9 cellular contexts compared by ENCODE assay signal in the genomic region with DNA sequence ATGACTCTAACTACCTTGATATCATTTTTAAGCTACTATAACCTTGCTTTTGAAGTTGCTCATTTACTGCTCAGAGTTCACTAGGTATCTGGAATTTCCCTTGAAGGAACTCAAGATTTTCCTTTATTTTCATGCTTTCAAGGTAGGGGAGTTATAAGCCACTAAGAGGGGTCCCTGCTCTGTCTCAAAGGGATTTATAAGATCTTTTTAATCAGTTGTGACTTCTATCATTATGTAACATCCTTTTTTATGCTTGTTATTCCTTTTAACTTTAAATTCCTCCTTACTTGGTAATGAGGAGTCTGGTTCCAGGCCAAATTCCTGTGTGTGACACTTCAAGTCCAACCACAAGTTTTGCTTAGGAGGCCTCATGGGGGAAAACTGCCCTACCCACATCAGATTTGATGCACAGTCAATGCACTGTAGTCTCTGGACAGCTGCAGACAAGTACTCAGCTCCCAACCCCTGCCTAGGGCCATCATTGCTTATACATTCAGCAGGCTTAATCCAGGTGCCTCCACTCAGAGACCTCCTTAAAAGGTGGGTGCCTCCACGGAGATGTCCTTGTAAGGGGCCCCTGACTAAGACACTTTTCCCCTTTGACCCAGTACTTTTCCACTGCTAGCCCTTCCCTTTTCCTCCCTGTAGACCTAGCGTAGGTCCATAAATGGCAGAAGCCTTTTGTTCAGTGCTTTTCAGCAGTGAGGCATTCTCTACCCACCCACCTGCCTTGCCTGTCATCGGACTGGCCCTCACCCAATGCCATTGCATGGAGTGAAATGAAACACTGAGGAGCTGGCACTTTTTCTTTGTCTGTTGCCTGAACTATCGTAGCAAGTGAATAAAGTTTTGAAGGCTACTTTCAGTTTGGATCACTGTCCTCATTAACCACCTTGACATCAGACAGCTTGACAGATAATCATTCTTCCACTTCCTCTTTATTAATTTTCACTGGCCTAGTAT. TPM values are rescaled to one million over a fixed set of nuclear protein-coding genes. Genes with fewer than 3 reads are reported as not detected.
DNase-seq lines count a peak whose midpoint lies in the region; ATAC-seq and TF ChIP-seq lines count a peak whose summit lies in the region.
"Had no signal": no experiment of that assay in that cellular context is flagged by ENCODE, and none has a peak within 500 bp of the region (broad histone marks: within the 10 kb centered on the region; RNA-seq: fewer than 3 reads in every experiment).

No MANE protein-coding gene starts in this region.

- no peak overlapping the region; the same call in 1 of the 2 replicates for H3K27ac Mint-ChIP-seq in GM23338

- no peaks in the 10 kb centered on the region for H3K9me2 ChIP-seq in GM23338 (ENCODE audit: insufficient read depth)

- ATAC-seq in GM23338: peak; percentile 61

- H2AFZ ChIP-seq in GM23338: no peak overlapping the region

- DNase-seq in GM23338 (ENCODE audit: low spot score): peak; percentile 27
- peak; percentile 93 for DNase-seq in M059J (ENCODE audit: low read depth)
- peak; percentile 34 for DNase-seq in iPS-NIHi11 (ENCODE audit: low spot score)
- no peak for DNase-seq in NCI-H510A (lab: John Stamatoyannopoulos, UW)
- no peak for DNase-seq in coronary artery (ENCODE audit: low spot score)
- DNase-seq in NCI-H748 (lab: John Stamatoyannopoulos, UW; ENCODE audit: unreplicated experiment): no peak
- DNase-seq in activated CD4-positive, alpha-beta T cell treated with anti-CD3 and anti-CD28 coated beads for 4 hours: no peak
- DNase-seq: heart right ventricle had no signal

- H3K79me2 ChIP-seq in GM23338 (replicated peaks; ENCODE audit: insufficient read depth): peaks cover 17% of the 10 kb centered on the region; the same call in 1 of the 2 replicates

- 0 out of 2 replicates have a peak, but pooled peaks cover 12% of the 10 kb centered on the region for H3K36me3 ChIP-seq in GM23338 (ENCODE audit: insufficient read depth)
- H3K36me3 ChIP-seq: heart right ventricle had no signal

- no peaks in the 10 kb centered on the region for H3F3A ChIP-seq in GM23338 (replicated peaks; ENCODE audit: low read depth)

- no peak overlapping the region for H3K4me3 Mint-ChIP-seq in GM23338

- peaks cover 21% of the 10 kb centered on the region for H3K4me1 Mint-ChIP-seq in GM23338

- peaks cover 19% of the 10 kb centered on the region for H3K9me3 Mint-ChIP-seq in GM23338

- no peak overlapping the region; the same call in 1 of the 2 replicates for H3K4me2 ChIP-seq in GM23338

- TF ChIP-seq CTCF in GM12875 (IDR thresholded peaks at IDR 0.05; ENCODE audit: borderline replicate concordance, insufficient read depth, low read depth, low read length) (no peak), GM23338 (conservative IDR thresholded peaks at IDR 0.05; ENCODE audit: low read depth in 2 of 2) (no peak), coronary artery (IDR thresholded peaks at IDR 0.05) (no peak)

- peaks cover 13% of the 10 kb centered on the region for H3K4me1 ChIP-seq in GM23338 (ENCODE audit: insufficient read depth)

- no peaks in the 10 kb centered on the region for H4K20me1 ChIP-seq in GM23338 (replicated peaks; ENCODE audit: insufficient read depth)

- H3K27ac ChIP-seq in GM23338 (ENCODE audit: low read depth): no peak overlapping the region
- H3K27ac ChIP-seq in coronary artery: no peak overlapping the region
- H3K27ac ChIP-seq: heart right ventricle had no signal

- H3K27me3 ChIP-seq in GM23338 (ENCODE audit: insufficient read depth): no peaks in the 10 kb centered on the region
- H3K27me3 ChIP-seq: heart right ventricle had no signal

- H3K4me3 ChIP-seq in GM12875 (ENCODE audit: low read depth, low read length) (peak overlapping the region; percentile 27), GM23338 (no peak overlapping the region), coronary artery (no peak overlapping the region)
- H3K4me3 ChIP-seq: heart right ventricle had no signal

- H3K27me3 Mint-ChIP-seq in GM23338 (ENCODE audit: insufficient read depth, low read depth, poor library complexity): peaks cover 2% of the 10 kb centered on the region

- peaks cover 32% of the 10 kb centered on the region for H3K36me3 Mint-ChIP-seq in GM23338 (ENCODE audit: low read depth)

TF ChIP-seq in GM23338, 12 proteins besides CTCF, POLR2A, EP300 and RAD21 (continues in another document):
- TF ChIP-seq, protein P1, sequence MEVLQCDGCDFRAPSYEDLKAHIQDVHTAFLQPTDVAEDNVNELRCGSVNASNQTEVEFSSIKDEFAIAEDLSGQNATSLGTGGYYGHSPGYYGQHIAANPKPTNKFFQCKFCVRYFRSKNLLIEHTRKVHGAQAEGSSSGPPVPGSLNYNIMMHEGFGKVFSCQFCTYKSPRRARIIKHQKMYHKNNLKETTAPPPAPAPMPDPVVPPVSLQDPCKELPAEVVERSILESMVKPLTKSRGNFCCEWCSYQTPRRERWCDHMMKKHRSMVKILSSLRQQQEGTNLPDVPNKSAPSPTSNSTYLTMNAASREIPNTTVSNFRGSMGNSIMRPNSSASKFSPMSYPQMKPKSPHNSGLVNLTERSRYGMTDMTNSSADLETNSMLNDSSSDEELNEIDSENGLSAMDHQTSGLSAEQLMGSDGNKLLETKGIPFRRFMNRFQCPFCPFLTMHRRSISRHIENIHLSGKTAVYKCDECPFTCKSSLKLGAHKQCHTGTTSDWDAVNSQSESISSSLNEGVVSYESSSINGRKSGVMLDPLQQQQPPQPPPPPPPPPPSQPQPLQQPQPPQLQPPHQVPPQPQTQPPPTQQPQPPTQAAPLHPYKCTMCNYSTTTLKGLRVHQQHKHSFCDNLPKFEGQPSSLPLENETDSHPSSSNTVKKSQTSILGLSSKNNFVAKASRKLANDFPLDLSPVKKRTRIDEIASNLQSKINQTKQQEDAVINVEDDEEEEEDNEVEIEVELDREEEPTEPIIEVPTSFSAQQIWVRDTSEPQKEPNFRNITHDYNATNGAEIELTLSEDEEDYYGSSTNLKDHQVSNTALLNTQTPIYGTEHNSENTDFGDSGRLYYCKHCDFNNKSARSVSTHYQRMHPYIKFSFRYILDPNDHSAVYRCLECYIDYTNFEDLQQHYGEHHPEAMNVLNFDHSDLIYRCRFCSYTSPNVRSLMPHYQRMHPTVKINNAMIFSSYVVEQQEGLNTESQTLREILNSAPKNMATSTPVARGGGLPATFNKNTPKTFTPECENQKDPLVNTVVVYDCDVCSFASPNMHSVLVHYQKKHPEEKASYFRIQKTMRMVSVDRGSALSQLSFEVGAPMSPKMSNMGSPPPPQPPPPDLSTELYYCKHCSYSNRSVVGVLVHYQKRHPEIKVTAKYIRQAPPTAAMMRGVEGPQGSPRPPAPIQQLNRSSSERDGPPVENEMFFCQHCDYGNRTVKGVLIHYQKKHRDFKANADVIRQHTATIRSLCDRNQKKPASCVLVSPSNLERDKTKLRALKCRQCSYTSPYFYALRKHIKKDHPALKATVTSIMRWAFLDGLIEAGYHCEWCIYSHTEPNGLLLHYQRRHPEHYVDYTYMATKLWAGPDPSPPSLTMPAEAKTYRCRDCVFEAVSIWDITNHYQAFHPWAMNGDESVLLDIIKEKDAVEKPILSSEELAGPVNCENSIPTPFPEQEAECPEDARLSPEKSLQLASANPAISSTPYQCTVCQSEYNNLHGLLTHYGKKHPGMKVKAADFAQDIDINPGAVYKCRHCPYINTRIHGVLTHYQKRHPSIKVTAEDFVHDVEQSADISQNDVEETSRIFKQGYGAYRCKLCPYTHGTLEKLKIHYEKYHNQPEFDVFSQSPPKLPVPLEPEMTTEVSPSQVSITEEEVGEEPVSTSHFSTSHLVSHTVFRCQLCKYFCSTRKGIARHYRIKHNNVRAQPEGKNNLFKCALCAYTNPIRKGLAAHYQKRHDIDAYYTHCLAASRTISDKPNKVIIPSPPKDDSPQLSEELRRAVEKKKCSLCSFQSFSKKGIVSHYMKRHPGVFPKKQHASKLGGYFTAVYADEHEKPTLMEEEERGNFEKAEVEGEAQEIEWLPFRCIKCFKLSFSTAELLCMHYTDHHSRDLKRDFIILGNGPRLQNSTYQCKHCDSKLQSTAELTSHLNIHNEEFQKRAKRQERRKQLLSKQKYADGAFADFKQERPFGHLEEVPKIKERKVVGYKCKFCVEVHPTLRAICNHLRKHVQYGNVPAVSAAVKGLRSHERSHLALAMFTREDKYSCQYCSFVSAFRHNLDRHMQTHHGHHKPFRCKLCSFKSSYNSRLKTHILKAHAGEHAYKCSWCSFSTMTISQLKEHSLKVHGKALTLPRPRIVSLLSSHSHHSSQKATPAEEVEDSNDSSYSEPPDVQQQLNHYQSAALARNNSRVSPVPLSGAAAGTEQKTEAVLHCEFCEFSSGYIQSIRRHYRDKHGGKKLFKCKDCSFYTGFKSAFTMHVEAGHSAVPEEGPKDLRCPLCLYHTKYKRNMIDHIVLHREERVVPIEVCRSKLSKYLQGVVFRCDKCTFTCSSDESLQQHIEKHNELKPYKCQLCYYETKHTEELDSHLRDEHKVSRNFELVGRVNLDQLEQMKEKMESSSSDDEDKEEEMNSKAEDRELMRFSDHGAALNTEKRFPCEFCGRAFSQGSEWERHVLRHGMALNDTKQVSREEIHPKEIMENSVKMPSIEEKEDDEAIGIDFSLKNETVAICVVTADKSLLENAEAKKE (CRISPR knock-in tag; IDR thresholded peaks at IDR 0.05): no peak
- TF ChIP-seq, protein P2, sequence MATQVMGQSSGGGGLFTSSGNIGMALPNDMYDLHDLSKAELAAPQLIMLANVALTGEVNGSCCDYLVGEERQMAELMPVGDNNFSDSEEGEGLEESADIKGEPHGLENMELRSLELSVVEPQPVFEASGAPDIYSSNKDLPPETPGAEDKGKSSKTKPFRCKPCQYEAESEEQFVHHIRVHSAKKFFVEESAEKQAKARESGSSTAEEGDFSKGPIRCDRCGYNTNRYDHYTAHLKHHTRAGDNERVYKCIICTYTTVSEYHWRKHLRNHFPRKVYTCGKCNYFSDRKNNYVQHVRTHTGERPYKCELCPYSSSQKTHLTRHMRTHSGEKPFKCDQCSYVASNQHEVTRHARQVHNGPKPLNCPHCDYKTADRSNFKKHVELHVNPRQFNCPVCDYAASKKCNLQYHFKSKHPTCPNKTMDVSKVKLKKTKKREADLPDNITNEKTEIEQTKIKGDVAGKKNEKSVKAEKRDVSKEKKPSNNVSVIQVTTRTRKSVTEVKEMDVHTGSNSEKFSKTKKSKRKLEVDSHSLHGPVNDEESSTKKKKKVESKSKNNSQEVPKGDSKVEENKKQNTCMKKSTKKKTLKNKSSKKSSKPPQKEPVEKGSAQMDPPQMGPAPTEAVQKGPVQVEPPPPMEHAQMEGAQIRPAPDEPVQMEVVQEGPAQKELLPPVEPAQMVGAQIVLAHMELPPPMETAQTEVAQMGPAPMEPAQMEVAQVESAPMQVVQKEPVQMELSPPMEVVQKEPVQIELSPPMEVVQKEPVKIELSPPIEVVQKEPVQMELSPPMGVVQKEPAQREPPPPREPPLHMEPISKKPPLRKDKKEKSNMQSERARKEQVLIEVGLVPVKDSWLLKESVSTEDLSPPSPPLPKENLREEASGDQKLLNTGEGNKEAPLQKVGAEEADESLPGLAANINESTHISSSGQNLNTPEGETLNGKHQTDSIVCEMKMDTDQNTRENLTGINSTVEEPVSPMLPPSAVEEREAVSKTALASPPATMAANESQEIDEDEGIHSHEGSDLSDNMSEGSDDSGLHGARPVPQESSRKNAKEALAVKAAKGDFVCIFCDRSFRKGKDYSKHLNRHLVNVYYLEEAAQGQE (IDR thresholded peaks at IDR 0.05; ENCODE audit: unreplicated experiment): no peak

RNA-seq across cellular contexts. Expression of a gene that starts 23.9 kb away (rescaled TPM):
- 37.3 and 38.7 TPM in 2 replicates for total RNA-seq in GM23338 (2014; rRNA removed; shearing (Covaris generic))
- 18.4 and 25.5 TPM in 2 replicates for polyA plus RNA-seq in GM23338 (2016; fragmentation: Nextera tagmentation; extraction: Ambion mirVana)
- total RNA-seq in M059J (2014; rRNA removed; shearing (Covaris generic)): 13.8 and 18.6 TPM in 2 replicates

Comparison
In these comparisons a context has a peak if more than half of its experiments do, and no peak if none do; other contexts are left out.
1. DNase-seq: peak in GM23338 (single experiment), M059J (single experiment) and iPS-NIHi11 (single experiment); none in NCI-H510A (single experiment), coronary artery (single experiment), NCI-H748 (single experiment) and activated CD4-positive, alpha-beta T cell treated with anti-CD3 and anti-CD28 coated beads for 4 hours (0 of 2).